ENCODE assay signal across 8 cellular contexts in genomic region chr4:141635726-141636076, GRCh38. TPM values are rescaled to one million over a fixed set of nuclear protein-coding genes. Genes with fewer than 3 reads are reported as not detected.
DNase-seq lines count a peak whose midpoint lies in the region; ATAC-seq and TF ChIP-seq lines count a peak whose summit lies in the region.

No MANE protein-coding gene starts in this region.

- no peaks in the 10 kb centered on the region for H3F3A ChIP-seq in GM23248 (ENCODE audit: insufficient read depth)

- DNase-seq in GM23248 (no peak), NT2/D1 (ENCODE audit: low read depth, low spot score) (no peak), germinal center (ENCODE audit: low spot score) (peak; percentile 2), thoracic aorta (ENCODE audit: low spot score) (no peak), AG20443 (ENCODE audit: low spot score) (no peak), Karpas-422 (no peak)
- no peak for DNase-seq in activated CD8-positive, alpha-beta memory T cell treated with anti-CD3 and anti-CD28 coated beads for 24 hours

- H3K4me3 ChIP-seq in GM23248 (peak overlapping the region; percentile 96), NT2/D1 (ENCODE audit: insufficient read length, low read depth) (peak overlapping the region; percentile 60), thoracic aorta (peak overlapping the region; percentile 81), Karpas-422 (ENCODE audit: low read length) (no peak overlapping the region)

- no peak for TF ChIP-seq CTCF in thoracic aorta (IDR thresholded peaks at IDR 0.05)

- H3K36me3 ChIP-seq in GM23248 (ENCODE audit: low read depth) (no peaks in the 10 kb centered on the region), NT2/D1 (ENCODE audit: insufficient read depth, insufficient read length, low read length) (no peaks in the 10 kb centered on the region), thoracic aorta (no peaks in the 10 kb centered on the region), Karpas-422 (ENCODE audit: insufficient read depth, low read length) (no peaks in the 10 kb centered on the region)

- ATAC-seq in GM18502 (IDR thresholded peaks at IDR 0.05; ENCODE audit: poor library complexity, unreplicated experiment) (peak; percentile 48), thoracic aorta (ENCODE audit: insufficient number of reproducible peaks, low FRiP score, low read depth) (no peak)

- in situ Hi-C loops in GM23248 (cut with MboI): no loop called here

- H3K4me2 ChIP-seq in GM23248 (ENCODE audit: unreplicated experiment) (peak overlapping the region; percentile 94), Karpas-422 (ENCODE audit: low read depth, low read length, poor library complexity, severe bottlenecking) (no peak overlapping the region)

- H3K4me1 ChIP-seq in GM23248 (ENCODE audit: insufficient read depth): peaks cover 9% of the 10 kb centered on the region; the same call in 1 of the 2 replicates
- no peaks in the 10 kb centered on the region for H3K4me1 ChIP-seq in NT2/D1 (ENCODE audit: insufficient read depth, insufficient read length)
- H3K4me1 ChIP-seq in thoracic aorta (ENCODE audit: control insufficient read depth in 1 of 2, low read depth in 2 of 2): peaks cover 11 to 28% of the 10 kb centered on the region in 2 donors
- no peaks in the 10 kb centered on the region for H3K4me1 ChIP-seq in Karpas-422 (ENCODE audit: low read length)

- 60 to 67% methylated on average over 5 of the region's 5 CpGs for WGBS in GM23248 (ENCODE audit: low coverage in 1 of 2, low lambda C conversion rate in 2 of 2, missing lambda C conversion rate in 2 of 2), 2 experiments

- no peaks in the 10 kb centered on the region for H3K27me3 ChIP-seq in GM23248 (replicated peaks; ENCODE audit: insufficient read depth)
- H3K27me3 ChIP-seq in NT2/D1 (ENCODE audit: insufficient read depth, insufficient read length): peaks cover 37% of the 10 kb centered on the region
- no peaks in the 10 kb centered on the region for H3K27me3 ChIP-seq in thoracic aorta (replicated peaks; ENCODE audit: insufficient read depth)
- no peaks in the 10 kb centered on the region for H3K27me3 ChIP-seq in Karpas-422 (ENCODE audit: low read length)

- peak overlapping the region; percentile 86 for H3K9ac ChIP-seq in GM23248
- H3K9ac ChIP-seq in NT2/D1 (ENCODE audit: insufficient read length, low read depth): no peak overlapping the region
- H3K9ac ChIP-seq in Karpas-422 (ENCODE audit: low read length): no peak overlapping the region

- H4K20me1 ChIP-seq in GM23248 (ENCODE audit: insufficient read depth) (no peaks in the 10 kb centered on the region), Karpas-422 (ENCODE audit: insufficient read depth, low read depth, low read length) (no peaks in the 10 kb centered on the region)

- H3K79me2 ChIP-seq in GM23248 (ENCODE audit: insufficient read depth): peaks cover 35% of the 10 kb centered on the region
- H3K79me2 ChIP-seq in Karpas-422 (ENCODE audit: low read length): no peaks in the 10 kb centered on the region

- H2AFZ ChIP-seq in GM23248 (peak overlapping the region; percentile 96), Karpas-422 (ENCODE audit: low read length) (no peak overlapping the region)

- H3K27ac ChIP-seq in GM23248 (peak overlapping the region; percentile 62; the same call in 1 of the 2 replicates), thoracic aorta (peak overlapping the region in 1 of 2 donors; percentile 79), Karpas-422 (ENCODE audit: low read length) (no peak overlapping the region)

- H3K9me3 ChIP-seq in GM23248 (ENCODE audit: low read depth) (no peaks in the 10 kb centered on the region), NT2/D1 (ENCODE audit: insufficient read depth, low read length) (no peaks in the 10 kb centered on the region), thoracic aorta (no peaks in the 10 kb centered on the region), Karpas-422 (ENCODE audit: low read length) (0 out of 2 replicates have a peak, but pooled peaks cover 2% of the 10 kb centered on the region)

- no peaks in the 10 kb centered on the region for H3K9me2 ChIP-seq in GM23248 (ENCODE audit: insufficient read depth)
- no peaks in the 10 kb centered on the region for H3K9me2 ChIP-seq in Karpas-422 (replicated peaks; ENCODE audit: insufficient read depth, low read length)

RNA-seq across cellular contexts. Expression of gene IL15, which starts 0.7 kb away (rescaled TPM):
- 5.8 and 7.1 TPM in 2 replicates for total RNA-seq in GM23248 (2014; rRNA removed; shearing (Covaris generic))
- polyA plus RNA-seq in GM23248 (2016; fragmentation: Nextera tagmentation; extraction: Ambion mirVana): 7.6 and 8.5 TPM in 2 replicates
- total RNA-seq in thoracic aorta: 10 to 100 TPM in 1 of 2 donors, 1 to 10 TPM in 1; 9.3 to 12.6 TPM
- not detected in 2 replicates for total RNA-seq in Karpas-422 (2014; rRNA removed; shearing (Covaris generic); ENCODE audit: low replicate concordance)
